12 cellular contexts compared by ENCODE assay signal in the genomic region with DNA sequence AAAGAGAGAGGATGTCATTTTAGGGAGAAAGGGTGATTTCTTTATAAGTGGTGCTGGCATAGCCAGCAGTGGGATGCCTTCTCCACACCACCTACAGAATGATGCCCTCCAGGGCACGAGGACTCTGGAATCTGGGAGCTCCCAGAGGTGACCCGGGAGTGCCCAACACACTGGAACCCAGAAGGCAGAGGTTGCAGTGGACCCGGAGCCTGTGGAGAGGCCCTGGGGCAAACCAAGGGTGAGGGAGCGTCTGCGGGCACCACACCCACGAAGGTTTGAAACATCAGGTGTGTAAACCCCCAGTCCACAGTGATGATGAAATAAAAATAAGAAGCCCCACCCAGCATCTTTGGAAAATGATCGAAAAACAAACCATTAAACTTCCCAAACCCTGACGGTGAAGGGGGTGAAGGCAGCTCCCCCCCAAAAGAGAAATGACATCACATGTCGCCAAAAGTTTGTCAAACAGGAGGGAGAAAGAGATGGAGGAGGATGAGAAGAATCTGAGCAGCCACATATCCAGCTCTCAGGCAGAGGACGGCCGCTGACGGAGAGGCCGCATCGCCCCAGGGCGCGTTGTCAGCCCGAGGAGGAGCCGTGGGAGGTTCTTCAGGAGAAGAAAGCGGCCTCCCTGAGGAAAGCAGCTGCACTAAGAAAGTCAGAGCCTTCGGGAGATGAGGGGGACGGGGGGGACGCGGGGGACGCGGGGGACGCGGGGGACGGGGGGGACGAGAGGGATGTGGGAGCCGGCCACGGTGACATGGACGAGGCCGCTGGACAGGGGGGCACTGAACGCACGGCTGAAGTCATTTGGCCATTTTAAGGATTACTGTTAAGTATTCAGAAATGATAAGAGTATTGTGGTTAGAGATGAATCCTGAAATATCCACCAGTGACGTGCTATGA. TPM values are rescaled to one million over a fixed set of nuclear protein-coding genes. Genes with fewer than 3 reads are reported as not detected.
DNase-seq lines count a peak whose midpoint lies in the region; ATAC-seq, FAIRE-seq and TF ChIP-seq lines count a peak whose summit lies in the region.
"Had no signal": no experiment of that assay in that cellular context is flagged by ENCODE, and none has a peak within 500 bp of the region (broad histone marks: within the 10 kb centered on the region; RNA-seq: fewer than 3 reads in every experiment).

No MANE protein-coding gene starts in this region.

- DNase-seq in A549 (ENCODE audit: low read depth in 1 of 2, low spot score in 1 of 2), result peak; percentile 66 to 84
- DNase-seq in ELR (ENCODE audit: low read depth), result peak; percentile 21
- DNase-seq in RPMI7951 (ENCODE audit: low read depth), result peak; percentile 58
- DNase-seq in epidermal melanocyte (ENCODE audit: insufficient read length, low spot score), result peak; percentile 65
- no peak for DNase-seq in lower leg skin (ENCODE audit: low spot score in 2 of 2)
- DNase-seq in ovary, result no peak
- no peak for DNase-seq in activated gamma-delta T cell treated with Interleukin-2 at 50 U/mL for 16 hours
- no peak for DNase-seq in NCI-H510A treated with DMSO at 0.1 percent for 48 hours (lab: John Stamatoyannopoulos, UW)
- DNase-seq: cerebellar nuclear complex, COR-L47 had no signal

- H3K27ac ChIP-seq in A549 (peak overlapping the region in 1 of 2 experiments; percentile 50; a peak in 2 of 6 replicates), ovary (no peak overlapping the region)
- H3K27ac ChIP-seq: skin epidermis had no signal

- no peaks in the 10 kb centered on the region for H3K9me3 ChIP-seq in A549
- H3K9me3 ChIP-seq in ovary, result no peaks in the 10 kb centered on the region

- no peaks in the 10 kb centered on the region for H3K36me3 ChIP-seq in ovary

- H3K4me2 ChIP-seq in A549, result peak overlapping the region; percentile 56

- no peak for TF ChIP-seq RAD21 in A549 (conservative IDR thresholded peaks at IDR 0.05 in 1 of 2, IDR thresholded peaks at IDR 0.05 in 1 of 2)

- H3K4me3 ChIP-seq in A549 (no peak overlapping the region), lower leg skin (ENCODE audit: low read depth, poor library complexity, severe bottlenecking) (no peak overlapping the region), ovary (no peak overlapping the region)
- H3K4me3 ChIP-seq: skin epidermis had no signal

- intact Hi-C loops in lower leg skin (cut with DNase I; ENCODE audit: low total_unique reads), result no loop called here
- intact Hi-C loops in ovary (cut with DNase I), result no loop called here

- ATAC-seq in A549, result peak; percentile 21 to 72; a peak in 5 of 6 replicates

- peaks cover 13% of the 10 kb centered on the region; the same call in 2 of the 3 replicates for H3K4me1 ChIP-seq in A549
- H3K4me1 ChIP-seq in ovary (ENCODE audit: insufficient read depth), result no peaks in the 10 kb centered on the region

- H3K27me3 ChIP-seq in ovary, result no peaks in the 10 kb centered on the region

- TF ChIP-seq EP300 in A549 (IDR thresholded peaks at IDR 0.05), result no peak
- no peak for TF ChIP-seq EP300 in ovary (IDR thresholded peaks at IDR 0.05)

- TF ChIP-seq POLR2A in A549 (IDR thresholded peaks at IDR 0.05; ENCODE audit: low read length), result no peak
- no peak for TF ChIP-seq POLR2A in lower leg skin (IDR thresholded peaks at IDR 0.05)
- TF ChIP-seq POLR2A in ovary (IDR thresholded peaks at IDR 0.05), result no peak

- CTCF ChIA-PET in A549 (lab: Yijun Ruan, JAX), result interaction anchor here (1.4 to 2.0 kb wide), 2 partner anchors 10 to 79 kb away, joined by 4 to 6 read pairs; a partner anchor contains a TSS

- 11% methylated on average over 23 of the region's 36 CpGs for WGBS in A549 (ENCODE audit: missing lambda C conversion rate)
- WGBS in lower leg skin, 2 donors, result 77 to 80% methylated on average over 28 to 33 of the region's 36 CpGs
- 56 to 85% (median 81%) methylated on average over 36 of the region's 36 CpGs for WGBS in ovary, 3 donors

- TF ChIP-seq CTCF in A549 (IDR thresholded peaks at IDR 0.05) (no peak), lower leg skin (IDR thresholded peaks at IDR 0.05) (no peak), ovary (IDR thresholded peaks at IDR 0.05) (no peak)

- POLR2A ChIA-PET in A549 (lab: Yijun Ruan, JAX), result no interaction called here

- no peak for FAIRE-seq in A549 (lab: Jason Lieb, UNC)
- FAIRE-seq: H1 had no signal

TF ChIP-seq in A549, 52 proteins besides CTCF, POLR2A, EP300 and RAD21 (continues in another document):
- no peak for TF ChIP-seq NPAS2 (CRISPR knock-in tag; IDR thresholded peaks at IDR 0.05; ENCODE audit: borderline replicate concordance)
- TF ChIP-seq TFCP2L1 (CRISPR knock-in tag; IDR thresholded peaks at IDR 0.05), result no peak
- TF ChIP-seq MAZ (IDR thresholded peaks at IDR 0.05; ENCODE audit: borderline replicate concordance, low read depth, low read length), result no peak
- TF ChIP-seq, protein P1, sequence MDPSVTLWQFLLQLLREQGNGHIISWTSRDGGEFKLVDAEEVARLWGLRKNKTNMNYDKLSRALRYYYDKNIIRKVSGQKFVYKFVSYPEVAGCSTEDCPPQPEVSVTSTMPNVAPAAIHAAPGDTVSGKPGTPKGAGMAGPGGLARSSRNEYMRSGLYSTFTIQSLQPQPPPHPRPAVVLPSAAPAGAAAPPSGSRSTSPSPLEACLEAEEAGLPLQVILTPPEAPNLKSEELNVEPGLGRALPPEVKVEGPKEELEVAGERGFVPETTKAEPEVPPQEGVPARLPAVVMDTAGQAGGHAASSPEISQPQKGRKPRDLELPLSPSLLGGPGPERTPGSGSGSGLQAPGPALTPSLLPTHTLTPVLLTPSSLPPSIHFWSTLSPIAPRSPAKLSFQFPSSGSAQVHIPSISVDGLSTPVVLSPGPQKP (IDR thresholded peaks at IDR 0.05; ENCODE audit: low read depth, low read length), result no peak
- TF ChIP-seq, protein P2, sequence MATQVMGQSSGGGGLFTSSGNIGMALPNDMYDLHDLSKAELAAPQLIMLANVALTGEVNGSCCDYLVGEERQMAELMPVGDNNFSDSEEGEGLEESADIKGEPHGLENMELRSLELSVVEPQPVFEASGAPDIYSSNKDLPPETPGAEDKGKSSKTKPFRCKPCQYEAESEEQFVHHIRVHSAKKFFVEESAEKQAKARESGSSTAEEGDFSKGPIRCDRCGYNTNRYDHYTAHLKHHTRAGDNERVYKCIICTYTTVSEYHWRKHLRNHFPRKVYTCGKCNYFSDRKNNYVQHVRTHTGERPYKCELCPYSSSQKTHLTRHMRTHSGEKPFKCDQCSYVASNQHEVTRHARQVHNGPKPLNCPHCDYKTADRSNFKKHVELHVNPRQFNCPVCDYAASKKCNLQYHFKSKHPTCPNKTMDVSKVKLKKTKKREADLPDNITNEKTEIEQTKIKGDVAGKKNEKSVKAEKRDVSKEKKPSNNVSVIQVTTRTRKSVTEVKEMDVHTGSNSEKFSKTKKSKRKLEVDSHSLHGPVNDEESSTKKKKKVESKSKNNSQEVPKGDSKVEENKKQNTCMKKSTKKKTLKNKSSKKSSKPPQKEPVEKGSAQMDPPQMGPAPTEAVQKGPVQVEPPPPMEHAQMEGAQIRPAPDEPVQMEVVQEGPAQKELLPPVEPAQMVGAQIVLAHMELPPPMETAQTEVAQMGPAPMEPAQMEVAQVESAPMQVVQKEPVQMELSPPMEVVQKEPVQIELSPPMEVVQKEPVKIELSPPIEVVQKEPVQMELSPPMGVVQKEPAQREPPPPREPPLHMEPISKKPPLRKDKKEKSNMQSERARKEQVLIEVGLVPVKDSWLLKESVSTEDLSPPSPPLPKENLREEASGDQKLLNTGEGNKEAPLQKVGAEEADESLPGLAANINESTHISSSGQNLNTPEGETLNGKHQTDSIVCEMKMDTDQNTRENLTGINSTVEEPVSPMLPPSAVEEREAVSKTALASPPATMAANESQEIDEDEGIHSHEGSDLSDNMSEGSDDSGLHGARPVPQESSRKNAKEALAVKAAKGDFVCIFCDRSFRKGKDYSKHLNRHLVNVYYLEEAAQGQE (IDR thresholded peaks at IDR 0.05), result no peak
- no peak for TF ChIP-seq HOXB13 (CRISPR knock-in tag; IDR thresholded peaks at IDR 0.05; ENCODE audit: low read depth)
- TF ChIP-seq PHF8 (IDR thresholded peaks at IDR 0.05; ENCODE audit: borderline replicate concordance, low read depth), result no peak

RNA-seq across cellular contexts. Expression of a gene that starts 43.1 kb away (rescaled TPM):
- polyA plus RNA-seq in A549 (2011; rRNA removed), result 16.0 and 20.0 TPM in 2 replicates
- polyA plus RNA-seq in A549 (2012; cell fraction: cytosol; rRNA removed), result 33.6 and 46.9 TPM in 2 replicates
- 116 and 143 TPM in 2 replicates for polyA plus RNA-seq in A549 (2012; cell fraction: nucleus; rRNA removed)
- 29.2 to 35.0 TPM (median 33.0 TPM) in 3 replicates for polyA plus RNA-seq in A549 (2017; fragmentation: RNase III; extraction: RNeasy Plus Mini Kit Qiagen cat#74134 plus additional on column Dnase treatment)
- polyA minus RNA-seq in A549 (2011; rRNA and poly(A)+ RNA removed), result 21.3 and 25.0 TPM in 2 replicates
- total RNA-seq in RPMI7951 (2014; rRNA removed; shearing (Covaris generic)), result 11.9 and 12.7 TPM in 2 replicates
- 10 to 100 TPM; 18.6 to 41.8 (median 24.3) TPM for total RNA-seq in lower leg skin
- 10 to 100 TPM; 22.9 to 50.3 (median 35.4) TPM for total RNA-seq in ovary
- polyA plus RNA-seq in ovary, result 10 to 100 TPM; 24.0 to 29.5 TPM

RNA-seq across cellular contexts. Expression of a gene that starts 47.9 kb away (rescaled TPM):
- 0.31 and 0.58 TPM in 2 replicates for polyA plus RNA-seq in A549 (2011; rRNA removed)
- 0.56 and 0.74 TPM in 2 replicates for polyA plus RNA-seq in A549 (2012; cell fraction: cytosol; rRNA removed)
- 6.5 and 7.0 TPM in 2 replicates for polyA plus RNA-seq in A549 (2012; cell fraction: nucleus; rRNA removed)
- 0.92 to 1.3 TPM (median 1.1 TPM) in 3 replicates for polyA plus RNA-seq in A549 (2017; fragmentation: RNase III; extraction: RNeasy Plus Mini Kit Qiagen cat#74134 plus additional on column Dnase treatment)
- 0.39 and 0.66 TPM in 2 replicates for polyA minus RNA-seq in A549 (2011; rRNA and poly(A)+ RNA removed)
- total RNA-seq in RPMI7951 (2014; rRNA removed; shearing (Covaris generic)), result not detected in 2 replicates
- total RNA-seq in lower leg skin, result 10 to 100 TPM; 24.1 to 44.3 (median 28.2) TPM
- 10 to 100 TPM in 5 of 7 donors, 1 to 10 TPM in 2; 4.5 to 29.3 (median 13.0) TPM for total RNA-seq in ovary
- polyA plus RNA-seq in ovary, result 10 to 100 TPM in 1 of 2 donors, 1 to 10 TPM in 1; 2.2 to 19.9 TPM

RNA-seq across cellular contexts. Expression of a gene that starts 49.4 kb away (rescaled TPM):
- polyA plus RNA-seq in A549 (2011; rRNA removed) (19.2 and 19.7 TPM in 2 replicates), A549 (2017; fragmentation: RNase III; extraction: RNeasy Plus Mini Kit Qiagen cat#74134 plus additional on column Dnase treatment) (51.0 to 54.4 TPM (median 52.4 TPM) in 3 replicates), ovary (10 to 100 TPM in 1 of 2 donors, 1 to 10 TPM in 1; 1.0 to 54.8 TPM)
- 106 and 120 TPM in 2 replicates for polyA plus RNA-seq in A549 (2012; cell fraction: cytosol; rRNA removed)
- polyA plus RNA-seq in A549 (2012; cell fraction: nucleus; rRNA removed), result 47.7 and 82.7 TPM in 2 replicates
- 4.2 and 6.5 TPM in 2 replicates for polyA minus RNA-seq in A549 (2011; rRNA and poly(A)+ RNA removed)
- total RNA-seq in RPMI7951 (2014; rRNA removed; shearing (Covaris generic)), result 66.7 and 80.8 TPM in 2 replicates
- total RNA-seq in lower leg skin (10 to 100 TPM; 54.6 to 61.8 (median 58.5) TPM), ovary (10 to 100 TPM; 35.9 to 61.9 (median 48.3) TPM)

Comparison
In these comparisons a context has a peak if more than half of its experiments do, and no peak if none do; other contexts are left out.
1. DNase-seq: peak in A549 (2 of 2), ELR (single experiment), RPMI7951 (single experiment) and epidermal melanocyte (single experiment); none in lower leg skin (0 of 2), ovary (0 of 5), activated gamma-delta T cell treated with Interleukin-2 at 50 U/mL for 16 hours (single experiment) and NCI-H510A treated with DMSO at 0.1 percent for 48 hours (single experiment).